Comparison of ENCODE assay signal across 22 cellular contexts in the genomic region with DNA sequence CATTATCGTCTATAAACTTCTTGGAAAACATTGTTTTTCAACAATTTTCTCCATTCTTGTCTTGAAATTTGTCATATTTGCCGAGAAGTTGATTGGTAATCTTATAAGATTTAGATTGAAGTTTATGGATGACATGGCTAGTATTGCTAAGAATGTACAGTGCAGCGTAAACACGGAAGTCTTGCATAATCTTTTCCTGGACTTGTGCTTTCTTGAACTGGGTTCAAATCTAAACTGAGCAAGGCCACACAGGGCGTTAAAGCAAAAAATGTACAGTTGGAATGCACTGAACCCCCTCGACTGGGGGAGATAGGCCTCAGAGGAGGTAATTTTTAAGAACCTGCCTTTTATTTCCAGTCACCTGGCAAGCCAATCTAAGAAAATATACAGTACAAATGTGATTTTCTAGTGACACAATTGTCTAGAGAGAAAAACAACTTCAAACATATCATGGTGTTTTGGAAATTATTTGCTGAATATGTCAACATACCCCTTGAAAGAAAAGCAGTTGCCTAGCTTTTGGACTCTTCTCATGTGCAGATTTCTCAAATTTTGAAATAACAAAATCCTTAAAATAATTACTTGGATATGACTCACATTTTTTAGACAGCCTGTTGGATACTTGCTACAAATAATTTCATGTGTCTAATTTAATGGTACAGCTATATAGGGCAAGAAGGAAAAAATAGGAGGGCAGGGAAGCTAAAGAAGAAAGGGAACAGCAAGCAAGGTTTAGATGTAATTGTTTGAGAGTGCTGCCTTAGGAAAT. TPM values are rescaled to one million over a fixed set of nuclear protein-coding genes. Genes with fewer than 3 reads are reported as not detected.
DNase-seq lines count a peak whose midpoint lies in the region; ATAC-seq and FAIRE-seq lines count a peak whose summit lies in the region.
"Had no signal": no experiment of that assay in that cellular context is flagged by ENCODE, and none has a peak within 500 bp of the region (broad histone marks: within the 10 kb centered on the region; RNA-seq: fewer than 3 reads in every experiment).

No MANE protein-coding gene starts in this region.

- DNase-seq in AG20443 (ENCODE audit: low spot score) (peak; percentile 25), right cardiac atrium (no peak), NCI-H2029 treated with DMSO at 0.1 percent for 48 hours (lab: John Stamatoyannopoulos, UW) (no peak), Ammon's horn (ENCODE audit: low spot score) (no peak)
- DNase-seq in activated CD4-positive, alpha-beta T cell treated with anti-CD3 and anti-CD28 coated beads for 48 hours: no peak
- DNase-seq: activated CD4-positive, alpha-beta memory T cell treated with anti-CD3 and anti-CD28 coated beads for 36 hours; activated T-cell treated with anti-CD3 and anti-CD28 coated beads, Interleukin-2, amount 50 U/mL, for 1 hour; CD4-positive, CD25-positive, alpha-beta regulatory T cell; DMS 273 treated with DMSO at 0.1 percent for 48 hours; head of caudate nucleus; HFFc6; NCI-H2107; NCI-H510A treated with DMSO at 0.1 percent for 48 hours; occipital lobe; RPMI8226; stimulated activated CD4-positive, alpha-beta T cell treated with anti-CD3 and anti-CD28 coated beads, Interleukin-4, amount 100 ng/mL, for 1 hour; T-helper 9 cell had no signal

- FAIRE-seq in endometrium (lab: Jason Lieb, UNC): peak; percentile 85

- H3K9ac ChIP-seq in skeletal muscle satellite cell (ENCODE audit: low read depth, low read length): no peak overlapping the region

- intact Hi-C loops in right cardiac atrium (cut with DNase I): loop anchor here in 1 of 4 donors (10.0 kb wide), 1 partner anchor 359 kb away; no protein-coding TSS in a partner anchor

- no peak overlapping the region for H3K4me3 ChIP-seq in right cardiac atrium (ENCODE audit: low read length)
- H3K4me3 ChIP-seq in skeletal muscle satellite cell (ENCODE audit: low read length): no peak overlapping the region
- H3K4me3 ChIP-seq: vagina had no signal

- no peaks in the 10 kb centered on the region for H3K9me3 ChIP-seq in right cardiac atrium (ENCODE audit: control insufficient read depth, low read length)
- H3K9me3 ChIP-seq in skeletal muscle satellite cell (replicated peaks; ENCODE audit: low read length): no peaks in the 10 kb centered on the region
- H3K9me3 ChIP-seq: vagina had no signal

- no peaks in the 10 kb centered on the region for H3K36me3 ChIP-seq in skeletal muscle satellite cell (ENCODE audit: insufficient read depth, low read length)
- H3K36me3 ChIP-seq: vagina had no signal

- H3K4me1 ChIP-seq in right cardiac atrium (ENCODE audit: control insufficient read depth, insufficient read depth, low read length) (no peaks in the 10 kb centered on the region), skeletal muscle satellite cell (ENCODE audit: control insufficient read depth, insufficient read depth, low read length) (peaks cover 26% of the 10 kb centered on the region)
- H3K4me1 ChIP-seq: vagina had no signal

- WGBS in right cardiac atrium: 51% methylated on average over 6 of the region's 6 CpGs

- ATAC-seq in right cardiac atrium: peak in 1 of 2 donors; percentile 40
- no peak for ATAC-seq in GM18498 (IDR thresholded peaks at IDR 0.05; ENCODE audit: unreplicated experiment)
- ATAC-seq: WTC11 had no signal

- H3K4me2 ChIP-seq in skeletal muscle satellite cell (ENCODE audit: low read length): peak overlapping the region; percentile 0

- H3K27ac ChIP-seq in right cardiac atrium (ENCODE audit: low read length): peak overlapping the region; percentile 13
- H3K27ac ChIP-seq: vagina had no signal

- H3K27me3 ChIP-seq in right cardiac atrium (ENCODE audit: control insufficient read depth, insufficient read depth) (no peaks in the 10 kb centered on the region), skeletal muscle satellite cell (ENCODE audit: control insufficient read depth, insufficient read depth, low read length) (no peaks in the 10 kb centered on the region)
- H3K27me3 ChIP-seq: vagina had no signal

RNA-seq across cellular contexts. Expression of gene GAS1, which starts 18.5 kb away (rescaled TPM):
- total RNA-seq in right cardiac atrium: 10 to 100 TPM; 17.8 to 44.8 (median 30.6) TPM
- 16.6 TPM for polyA plus RNA-seq in right cardiac atrium
- 2.0 and 5.5 TPM in 2 replicates for total RNA-seq in skeletal muscle satellite cell (2012; rRNA removed)
